ENCODE assay signal across 8 cellular contexts in genomic region chr5:119397518-119398380, GRCh38.
A peak's percentile ranks its signal among the peaks of the same experiment; 100 is the strongest.
DNase-seq lines count a peak whose midpoint lies in the region; TF ChIP-seq lines count a peak whose summit lies in the region.

No MANE protein-coding gene starts in this region.

- no peak overlapping the region for H3K4me3 ChIP-seq in epithelial cell of esophagus (ENCODE audit: low read length)

- DNase-seq in NCI-H82 (lab: John Stamatoyannopoulos, UW) (peak; percentile 4), NCI-H82 treated with DMSO at 0.1 percent for 48 hours (lab: John Stamatoyannopoulos, UW; ENCODE audit: unreplicated experiment) (no peak), HCEC 1CT (peak; percentile 84), NCI-H226 (peak; percentile 51), epithelial cell of esophagus (ENCODE audit: low read depth) (peak; percentile 81), GM19238 (ENCODE audit: insufficient read length, low spot score) (no peak), NCI-H1105 (lab: John Stamatoyannopoulos, UW) (no peak)
- DNase-seq in central memory CD4-positive, alpha-beta T cell = no peak

- no peak for TF ChIP-seq CTCF in epithelial cell of esophagus (IDR thresholded peaks at IDR 0.05; ENCODE audit: insufficient read depth, low read depth, low read length, missing control alignments)

Comparison
In these comparisons a context has a peak if more than half of its experiments do, and no peak if none do; other contexts are left out.
1. DNase-seq: peak in NCI-H82 (single experiment), HCEC 1CT (single experiment), NCI-H226 (single experiment) and epithelial cell of esophagus (single experiment); none in NCI-H82 treated with DMSO at 0.1 percent for 48 hours (single experiment), GM19238 (single experiment), central memory CD4-positive, alpha-beta T cell (single experiment) and NCI-H1105 (single experiment).